In the genomic region with DNA sequence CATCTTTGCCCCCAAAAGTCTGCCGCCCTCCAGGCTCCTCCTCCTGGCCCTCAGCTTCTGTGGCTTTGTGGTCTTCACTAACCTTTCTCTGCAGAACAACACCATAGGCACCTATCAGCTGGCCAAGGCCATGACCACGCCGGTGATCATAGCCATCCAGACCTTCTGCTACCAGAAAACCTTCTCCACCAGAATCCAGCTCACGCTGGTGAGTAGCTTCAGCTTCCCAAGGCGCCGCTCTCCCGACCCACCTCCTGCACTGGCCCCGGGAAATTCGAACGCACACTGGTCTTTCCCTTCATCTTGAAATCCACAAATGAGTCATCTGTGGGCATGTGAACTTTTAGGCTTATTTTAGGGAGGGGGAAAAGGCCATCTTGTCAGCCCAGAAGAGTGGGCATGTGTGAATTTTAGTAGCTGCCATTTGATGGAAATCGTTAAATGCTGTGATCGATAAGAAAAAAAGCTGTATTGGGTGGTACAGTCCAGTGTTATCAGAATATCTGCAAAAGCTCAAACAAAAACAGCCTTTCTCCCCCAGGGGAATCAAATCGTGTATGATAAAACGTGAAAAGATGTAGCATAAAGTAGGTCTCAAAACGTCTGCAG, we compare ENCODE assay signal across 1 cellular context.
TF ChIP-seq lines count a peak whose summit lies in the region.

No MANE protein-coding gene starts in this region.

TF ChIP-seq in HEK293, 187 proteins besides CTCF, POLR2A, EP300 and RAD21 (continued from another document):
- TF ChIP-seq, protein P1, sequence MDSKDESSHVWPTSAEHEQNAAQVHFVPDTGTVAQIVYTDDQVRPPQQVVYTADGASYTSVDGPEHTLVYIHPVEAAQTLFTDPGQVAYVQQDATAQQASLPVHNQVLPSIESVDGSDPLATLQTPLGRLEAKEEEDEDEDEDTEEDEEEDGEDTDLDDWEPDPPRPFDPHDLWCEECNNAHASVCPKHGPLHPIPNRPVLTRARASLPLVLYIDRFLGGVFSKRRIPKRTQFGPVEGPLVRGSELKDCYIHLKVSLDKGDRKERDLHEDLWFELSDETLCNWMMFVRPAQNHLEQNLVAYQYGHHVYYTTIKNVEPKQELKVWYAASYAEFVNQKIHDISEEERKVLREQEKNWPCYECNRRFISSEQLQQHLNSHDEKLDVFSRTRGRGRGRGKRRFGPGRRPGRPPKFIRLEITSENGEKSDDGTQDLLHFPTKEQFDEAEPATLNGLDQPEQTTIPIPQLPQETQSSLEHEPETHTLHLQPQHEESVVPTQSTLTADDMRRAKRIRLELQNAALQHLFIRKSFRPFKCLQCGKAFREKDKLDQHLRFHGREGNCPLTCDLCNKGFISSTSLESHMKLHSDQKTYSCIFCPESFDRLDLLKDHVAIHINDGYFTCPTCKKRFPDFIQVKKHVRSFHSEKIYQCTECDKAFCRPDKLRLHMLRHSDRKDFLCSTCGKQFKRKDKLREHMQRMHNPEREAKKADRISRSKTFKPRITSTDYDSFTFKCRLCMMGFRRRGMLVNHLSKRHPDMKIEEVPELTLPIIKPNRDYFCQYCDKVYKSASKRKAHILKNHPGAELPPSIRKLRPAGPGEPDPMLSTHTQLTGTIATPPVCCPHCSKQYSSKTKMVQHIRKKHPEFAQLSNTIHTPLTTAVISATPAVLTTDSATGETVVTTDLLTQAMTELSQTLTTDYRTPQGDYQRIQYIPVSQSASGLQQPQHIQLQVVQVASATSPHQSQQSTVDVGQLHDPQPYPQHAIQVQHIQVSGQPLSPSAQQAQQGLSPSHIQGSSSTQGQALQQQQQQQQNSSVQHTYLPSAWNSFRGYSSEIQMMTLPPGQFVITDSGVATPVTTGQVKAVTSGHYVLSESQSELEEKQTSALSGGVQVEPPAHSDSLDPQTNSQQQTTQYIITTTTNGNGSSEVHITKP (tag by site-specific recombination; IDR thresholded peaks at IDR 0.05): peak; percentile 97
- TF ChIP-seq KLF10 (tag by site-specific recombination; IDR thresholded peaks at IDR 0.05) (0 out of 2 replicates have a peak, but pooled peaks have one; percentile 10), ZNF366 (tag by site-specific recombination; conservative IDR thresholded peaks at IDR 0.05) (peak; percentile 44; the same call in 1 of the 2 replicates)
- TF ChIP-seq, protein P2, sequence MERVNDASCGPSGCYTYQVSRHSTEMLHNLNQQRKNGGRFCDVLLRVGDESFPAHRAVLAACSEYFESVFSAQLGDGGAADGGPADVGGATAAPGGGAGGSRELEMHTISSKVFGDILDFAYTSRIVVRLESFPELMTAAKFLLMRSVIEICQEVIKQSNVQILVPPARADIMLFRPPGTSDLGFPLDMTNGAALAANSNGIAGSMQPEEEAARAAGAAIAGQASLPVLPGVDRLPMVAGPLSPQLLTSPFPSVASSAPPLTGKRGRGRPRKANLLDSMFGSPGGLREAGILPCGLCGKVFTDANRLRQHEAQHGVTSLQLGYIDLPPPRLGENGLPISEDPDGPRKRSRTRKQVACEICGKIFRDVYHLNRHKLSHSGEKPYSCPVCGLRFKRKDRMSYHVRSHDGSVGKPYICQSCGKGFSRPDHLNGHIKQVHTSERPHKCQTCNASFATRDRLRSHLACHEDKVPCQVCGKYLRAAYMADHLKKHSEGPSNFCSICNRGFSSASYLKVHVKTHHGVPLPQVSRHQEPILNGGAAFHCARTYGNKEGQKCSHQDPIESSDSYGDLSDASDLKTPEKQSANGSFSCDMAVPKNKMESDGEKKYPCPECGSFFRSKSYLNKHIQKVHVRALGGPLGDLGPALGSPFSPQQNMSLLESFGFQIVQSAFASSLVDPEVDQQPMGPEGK (tag by site-specific recombination; IDR thresholded peaks at IDR 0.05): peak; percentile 45; the same call in 1 of the 2 replicates
TF ChIP-seq in HEK293: peak in this region for 14.
